In genomic region chr6:152135755-152136448, GRCh38 we compare ENCODE assay signal across 14 cellular contexts.
A peak's percentile ranks its signal among the peaks of the same experiment; 100 is the strongest.
DNase-seq lines count a peak whose midpoint lies in the region; ATAC-seq and TF ChIP-seq lines count a peak whose summit lies in the region.
"Had no signal": no experiment of that assay in that cellular context is flagged by ENCODE, and none has a peak within 500 bp of the region (broad histone marks: within the 10 kb centered on the region; RNA-seq: fewer than 3 reads in every experiment).

No MANE protein-coding gene starts in this region.

- H3K4me1 Mint-ChIP-seq in CD8-positive, alpha-beta T cell (ENCODE audit: low read depth) = peaks cover 2% of the 10 kb centered on the region
- H3K4me1 Mint-ChIP-seq: B cell; central memory CD8-positive, alpha-beta T cell had no signal

- peaks cover 97% of the 10 kb centered on the region for H3K36me3 Mint-ChIP-seq in CD8-positive, alpha-beta T cell

- CTCF ChIA-PET in CD8-positive, alpha-beta T cell (lab: Charles Lee) = no interaction called here

- no peak overlapping the region for H3K4me3 ChIP-seq in CD8-positive, alpha-beta T cell (ENCODE audit: low read depth, low read length)
- no peak overlapping the region for H3K4me3 ChIP-seq in WERI-Rb-1 (ENCODE audit: low read depth, low read length)

- DNase-seq in CD8-positive, alpha-beta T cell = no peak
- DNase-seq in HuH-7 (ENCODE audit: low spot score) = peak; percentile 43
- peak; percentile 94 for DNase-seq in NCI-H510A treated with DMSO at 0.1 percent for 48 hours (lab: John Stamatoyannopoulos, UW)
- peak; percentile 12 for DNase-seq in iris pigment epithelial cell (ENCODE audit: low read depth)
- DNase-seq in NAMALWA (ENCODE audit: low spot score) = no peak
- no peak for DNase-seq in epidermal melanocyte (ENCODE audit: insufficient read length, low spot score)
- DNase-seq in WERI-Rb-1 = no peak
- DNase-seq: amniotic stem cell; DMS79 treated with DMSO at 0.1 percent for 48 hours; effector CD8-positive, alpha-beta T cell; NCI-H2227 treated with DMSO at 0.1 percent for 48 hours had no signal

- no peak overlapping the region for H3K27ac ChIP-seq in CD8-positive, alpha-beta T cell (ENCODE audit: low read depth, low read length)
- H3K27ac ChIP-seq in WERI-Rb-1 = no peak overlapping the region

- ATAC-seq in CD8-positive, alpha-beta T cell = no peak

- H3K27ac Mint-ChIP-seq in CD8-positive, alpha-beta T cell = peak overlapping the region; percentile 15
- H3K27ac Mint-ChIP-seq: activated T-helper 1 cell treated with anti-CD3 and anti-CD28 coated beads, Interleukin-12 subunit alpha, Interleukin-12 subunit beta, Interleukin-2, Interleukin-4 antibody, amounts not matched to agents 30 ng/mL and 10 ng/mL and 1 ng/mL, durations not matched to agents 14 hours and 24 hours and 36 hours; B cell had no signal

- no peaks in the 10 kb centered on the region for H3K27me3 ChIP-seq in CD8-positive, alpha-beta T cell (ENCODE audit: insufficient read depth, low read length)
- H3K27me3 ChIP-seq in WERI-Rb-1 (ENCODE audit: insufficient read depth, low read depth, severe bottlenecking) = no peaks in the 10 kb centered on the region

- no peaks in the 10 kb centered on the region for H3K9me3 Mint-ChIP-seq in CD8-positive, alpha-beta T cell
- H3K9me3 Mint-ChIP-seq: activated T-helper 1 cell treated with anti-CD3 and anti-CD28 coated beads, Interleukin-12 subunit alpha, Interleukin-12 subunit beta, Interleukin-2, Interleukin-4 antibody, amounts not matched to agents 30 ng/mL and 10 ng/mL and 1 ng/mL, durations not matched to agents 14 hours and 24 hours and 36 hours; central memory CD8-positive, alpha-beta T cell had no signal

- H3K36me3 ChIP-seq in CD8-positive, alpha-beta T cell (ENCODE audit: insufficient read depth, low read length) = peaks cover 71% of the 10 kb centered on the region
- H3K36me3 ChIP-seq in WERI-Rb-1 = no peaks in the 10 kb centered on the region; the same call in 1 of the 2 replicates

- intact Hi-C loops in CD8-positive, alpha-beta T cell (cut with DNase I, micrococcal nuclease) = no loop called here

- no peaks in the 10 kb centered on the region for H3K9me3 ChIP-seq in CD8-positive, alpha-beta T cell (ENCODE audit: low read length)
- H3K9me3 ChIP-seq in WERI-Rb-1 (ENCODE audit: severe bottlenecking) = no peaks in the 10 kb centered on the region

- H3K4me1 ChIP-seq in CD8-positive, alpha-beta T cell (ENCODE audit: insufficient read depth, low read length) = no peaks in the 10 kb centered on the region

- POLR2A ChIA-PET in CD8-positive, alpha-beta T cell (lab: Charles Lee) = no interaction called here

- H3K27me3 Mint-ChIP-seq in CD8-positive, alpha-beta T cell (ENCODE audit: low read depth) = no peaks in the 10 kb centered on the region
- H3K27me3 Mint-ChIP-seq: B cell; central memory CD8-positive, alpha-beta T cell had no signal

- no peak for TF ChIP-seq CTCF in CD8-positive, alpha-beta T cell (IDR thresholded peaks at IDR 0.05)
- TF ChIP-seq CTCF in WERI-Rb-1 (IDR thresholded peaks at IDR 0.05; ENCODE audit: low read depth, low read length) = no peak

- H3K4me3 Mint-ChIP-seq in CD8-positive, alpha-beta T cell = no peak overlapping the region
- H3K4me3 Mint-ChIP-seq: activated T-helper 1 cell treated with anti-CD3 and anti-CD28 coated beads, Interleukin-12 subunit alpha, Interleukin-12 subunit beta, Interleukin-2, Interleukin-4 antibody, amounts not matched to agents 30 ng/mL and 10 ng/mL and 1 ng/mL, durations not matched to agents 14 hours and 24 hours and 36 hours; B cell; central memory CD8-positive, alpha-beta T cell had no signal

Comparison
In these comparisons a context has a peak if more than half of its experiments do, and no peak if none do; other contexts are left out.
1. DNase-seq: peak in HuH-7 (single experiment), NCI-H510A treated with DMSO at 0.1 percent for 48 hours (single experiment) and iris pigment epithelial cell (single experiment); none in CD8-positive, alpha-beta T cell (0 of 7), NAMALWA (single experiment), epidermal melanocyte (single experiment) and WERI-Rb-1 (single experiment).